27 cellular contexts compared by ENCODE assay signal in genomic region chr4:180770265-180770664, GRCh38.
"Had no signal": no experiment of that assay in that cellular context is flagged by ENCODE, and none has a peak within 500 bp of the region (broad histone marks: within the 10 kb centered on the region; RNA-seq: fewer than 3 reads in every experiment).

No MANE protein-coding gene starts in this region.

- H3K4me3 ChIP-seq: coronary artery, dorsolateral prefrontal cortex had no signal

- H3K9me3 Mint-ChIP-seq: activated CD4-positive, alpha-beta memory T cell treated with anti-CD3 and anti-CD28 coated beads, Interleukin-2, amount 10 ng/mL, durations not matched to agents 7 days and 5 days; activated CD4-positive, alpha-beta T cell treated with anti-CD3 and anti-CD28 coated beads, Interleukin-2, amount 10 ng/mL, durations not matched to agents 24 days and 14 days; activated naive CD4-positive, alpha-beta T cell treated with anti-CD3 and anti-CD28 coated beads, Interleukin-2, amount 10 ng/mL, durations not matched to agents 7 days and 5 days; activated naive CD8-positive, alpha-beta T cell treated with anti-CD3 and anti-CD28 coated beads, Interleukin-2, amount 10 ng/mL, durations not matched to agents 7 days and 5 days; dendritic cell treated with granulocyte-macrophage colony-stimulating factor and Interleukin-4, amounts not matched to agents 40 ng/mL and 50 ng/mL, for 4 days; T-helper 2 cell treated with Interferon-gamma antibody and Interleukin-4, amounts not matched to agents 5 μg/mL and 100 μg/mL, for 36 hours had no signal

- H3K4me3 Mint-ChIP-seq: activated CD4-positive, alpha-beta memory T cell treated with anti-CD3 and anti-CD28 coated beads, Interleukin-2, amount 10 ng/mL, durations not matched to agents 7 days and 5 days; activated CD4-positive, alpha-beta T cell treated with anti-CD3 and anti-CD28 coated beads for 36 hours; activated CD4-positive, alpha-beta T cell treated with anti-CD3 and anti-CD28 coated beads, Interleukin-2, amount 10 ng/mL, durations not matched to agents 24 days and 14 days; activated naive CD4-positive, alpha-beta T cell treated with anti-CD3 and anti-CD28 coated beads, Interleukin-2, amount 10 ng/mL, durations not matched to agents 7 days and 5 days; activated naive CD8-positive, alpha-beta T cell treated with anti-CD3 and anti-CD28 coated beads, Interleukin-2, amount 10 ng/mL, durations not matched to agents 7 days and 5 days; activated T-cell treated with anti-CD3 and anti-CD28 coated beads, Interleukin-2, amount 50 U/mL, for 24 hours; activated T-cell treated with anti-CD3 and anti-CD28 coated beads, Interleukin-2, amount 50 U/mL, for 72 hours; central memory CD8-positive, alpha-beta T cell; dendritic cell treated with granulocyte-macrophage colony-stimulating factor and Interleukin-4, amounts not matched to agents 40 ng/mL and 50 ng/mL, for 4 days; endodermal cell; T-helper 17 cell; T-helper 2 cell treated with Interferon-gamma antibody and Interleukin-4, amounts not matched to agents 5 μg/mL and 100 μg/mL, for 36 hours had no signal

- H3K27ac Mint-ChIP-seq: activated CD4-positive, alpha-beta memory T cell treated with anti-CD3 and anti-CD28 coated beads, Interleukin-2, amount 10 ng/mL, durations not matched to agents 7 days and 5 days; activated CD4-positive, alpha-beta T cell treated with anti-CD3 and anti-CD28 coated beads for 36 hours; activated CD4-positive, alpha-beta T cell treated with anti-CD3 and anti-CD28 coated beads, Interleukin-2, amount 10 ng/mL, durations not matched to agents 24 days and 14 days; activated naive CD4-positive, alpha-beta T cell treated with anti-CD3 and anti-CD28 coated beads, Interleukin-2, amount 10 ng/mL, durations not matched to agents 7 days and 5 days; activated naive CD4-positive, alpha-beta T cell treated with anti-CD3 and anti-CD28 coated beads, Interleukin-2, amount 50 U/mL, for 72 hours; activated naive CD8-positive, alpha-beta T cell treated with anti-CD3 and anti-CD28 coated beads, Interleukin-2, amount 10 ng/mL, durations not matched to agents 7 days and 5 days; activated T-cell treated with anti-CD3 and anti-CD28 coated beads, Interleukin-2, amount 50 U/mL, for 24 hours; activated T-cell treated with anti-CD3 and anti-CD28 coated beads, Interleukin-2, amount 50 U/mL, for 72 hours; dendritic cell treated with granulocyte-macrophage colony-stimulating factor and Interleukin-4, amounts not matched to agents 40 ng/mL and 50 ng/mL, for 4 days; endodermal cell; T-helper 17 cell; T-helper 2 cell treated with Interferon-gamma antibody and Interleukin-4, amounts not matched to agents 5 μg/mL and 100 μg/mL, for 36 hours had no signal

- H3K36me3 Mint-ChIP-seq: activated naive CD4-positive, alpha-beta T cell treated with anti-CD3 and anti-CD28 coated beads, Interleukin-2, amount 10 ng/mL, durations not matched to agents 7 days and 5 days; activated naive CD4-positive, alpha-beta T cell treated with anti-CD3 and anti-CD28 coated beads, Interleukin-2, amount 50 U/mL, for 72 hours; activated naive CD8-positive, alpha-beta T cell treated with anti-CD3 and anti-CD28 coated beads, Interleukin-2, amount 10 ng/mL, durations not matched to agents 7 days and 5 days had no signal

- H3K27me3 Mint-ChIP-seq: activated CD4-positive, alpha-beta memory T cell treated with anti-CD3 and anti-CD28 coated beads, Interleukin-2, amount 10 ng/mL, durations not matched to agents 7 days and 5 days; activated CD4-positive, alpha-beta T cell treated with anti-CD3 and anti-CD28 coated beads for 36 hours; activated CD4-positive, alpha-beta T cell treated with anti-CD3 and anti-CD28 coated beads, Interleukin-2, amount 10 ng/mL, durations not matched to agents 24 days and 14 days; activated naive CD4-positive, alpha-beta T cell treated with anti-CD3 and anti-CD28 coated beads, Interleukin-2, amount 10 ng/mL, durations not matched to agents 7 days and 5 days; activated naive CD8-positive, alpha-beta T cell treated with anti-CD3 and anti-CD28 coated beads, Interleukin-2, amount 10 ng/mL, durations not matched to agents 7 days and 5 days; activated T-cell treated with anti-CD3 and anti-CD28 coated beads, Interleukin-2, amount 50 U/mL, for 24 hours; central memory CD8-positive, alpha-beta T cell; dendritic cell treated with granulocyte-macrophage colony-stimulating factor and Interleukin-4, amounts not matched to agents 40 ng/mL and 50 ng/mL, for 4 days; T-helper 17 cell had no signal

- H3K4me1 Mint-ChIP-seq: activated CD4-positive, alpha-beta memory T cell treated with anti-CD3 and anti-CD28 coated beads, Interleukin-2, amount 10 ng/mL, durations not matched to agents 7 days and 5 days; activated CD4-positive, alpha-beta T cell treated with anti-CD3 and anti-CD28 coated beads for 36 hours; activated CD4-positive, alpha-beta T cell treated with anti-CD3 and anti-CD28 coated beads, Interleukin-2, amount 10 ng/mL, durations not matched to agents 24 days and 14 days; activated naive CD4-positive, alpha-beta T cell treated with anti-CD3 and anti-CD28 coated beads, Interleukin-2, amount 10 ng/mL, durations not matched to agents 7 days and 5 days; activated naive CD8-positive, alpha-beta T cell treated with anti-CD3 and anti-CD28 coated beads, Interleukin-2, amount 10 ng/mL, durations not matched to agents 7 days and 5 days; central memory CD8-positive, alpha-beta T cell; T-helper 17 cell had no signal

- H3K36me3 ChIP-seq: brain microvascular endothelial cell had no signal

- H3K27ac ChIP-seq: brain microvascular endothelial cell, coronary artery, dorsolateral prefrontal cortex had no signal

- DNase-seq: activated CD4-positive, alpha-beta memory T cell treated with anti-CD3 and anti-CD28 coated beads, Interleukin-2, amount 10 ng/mL, durations not matched to agents 7 days and 5 days; activated CD4-positive, alpha-beta T cell treated with anti-CD3 and anti-CD28 coated beads for 36 hours; activated CD4-positive, alpha-beta T cell treated with anti-CD3 and anti-CD28 coated beads, Interleukin-2, amount 10 ng/mL, durations not matched to agents 24 days and 14 days; activated CD4-positive, CD25-positive, alpha-beta regulatory T cell; activated CD4-positive, CD25-positive, alpha-beta regulatory T cell treated with anti-CD3 and anti-CD28 coated beads, Interleukin-2, amount 50 U/mL, for 72 hours; activated CD8-positive, alpha-beta memory T cell treated with anti-CD3 and anti-CD28 coated beads, Interleukin-2, amount 50 U/mL, for 48 hours; activated gamma-delta T cell; activated naive CD4-positive, alpha-beta T cell; activated naive CD4-positive, alpha-beta T cell treated with anti-CD3 and anti-CD28 coated beads, Interleukin-2, amount 10 ng/mL, durations not matched to agents 7 days and 5 days; activated naive CD8-positive, alpha-beta T cell treated with anti-CD3 and anti-CD28 coated beads, Interleukin-2, amount 10 ng/mL, durations not matched to agents 7 days and 5 days; activated T-cell treated with anti-CD3 and anti-CD28 coated beads for 4 hours; activated T-cell treated with anti-CD3 and anti-CD28 coated beads, Interleukin-2, amount 50 U/mL, for 24 hours; activated T-cell treated with anti-CD3 and anti-CD28 coated beads, Interleukin-2, amount 50 U/mL, for 72 hours; anterior cingulate cortex; brain microvascular endothelial cell; dorsolateral prefrontal cortex; effector memory CD4-positive, alpha-beta T cell; endodermal cell; foreskin fibroblast; head of caudate nucleus; T-helper 17 cell; T1000 had no signal
